In the genomic region with DNA sequence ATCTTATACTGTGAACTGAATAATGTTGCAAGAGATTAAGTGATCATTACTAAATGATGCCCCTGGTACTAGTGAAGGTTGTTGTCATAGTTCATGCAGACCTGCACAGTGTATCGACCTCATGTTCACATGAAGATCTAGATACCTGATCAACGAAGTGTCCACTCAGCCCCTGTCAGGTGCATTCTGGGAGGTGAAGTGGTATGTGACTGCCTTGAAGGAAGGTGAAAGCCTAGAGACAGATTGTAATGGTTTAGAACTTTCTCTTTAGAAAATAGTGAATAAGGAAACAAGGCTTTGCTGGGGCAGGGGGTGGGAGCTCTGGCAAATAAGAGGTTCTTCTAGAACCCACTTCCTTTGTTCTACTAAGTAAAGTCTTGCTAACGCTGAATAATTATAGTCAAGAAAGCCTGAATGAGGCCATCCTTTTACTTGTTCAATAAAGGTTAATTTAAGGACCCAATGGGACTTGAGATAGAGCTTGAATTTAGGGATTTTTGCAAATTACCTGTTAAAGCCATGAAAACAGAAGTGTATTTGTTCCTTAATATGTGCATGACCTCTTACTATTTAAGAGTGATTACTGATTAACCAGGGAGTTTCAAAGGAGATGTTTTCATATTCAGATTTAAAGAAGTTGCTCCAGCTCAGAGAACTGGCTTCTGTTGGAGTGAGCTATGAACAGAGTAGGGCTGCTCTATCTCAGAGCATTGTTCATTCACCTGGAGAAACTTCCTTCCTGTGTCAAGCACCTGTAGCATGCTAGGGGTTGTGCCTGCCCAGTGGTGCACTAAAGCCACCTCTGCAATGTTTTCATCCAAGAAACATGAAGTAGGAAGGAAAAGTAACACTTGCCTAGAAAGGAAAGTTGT, we compare ENCODE assay signal across 24 cellular contexts. TPM values are rescaled to one million over a fixed set of nuclear protein-coding genes. Genes with fewer than 3 reads are reported as not detected.
DNase-seq lines count a peak whose midpoint lies in the region; ATAC-seq, FAIRE-seq and TF ChIP-seq lines count a peak whose summit lies in the region.
"Had no signal": no experiment of that assay in that cellular context is flagged by ENCODE, and none has a peak within 500 bp of the region (broad histone marks: within the 10 kb centered on the region; RNA-seq: fewer than 3 reads in every experiment).

No MANE protein-coding gene starts in this region.

- H3K23ac ChIP-seq in mesendoderm (ENCODE audit: low read length): no peak overlapping the region

- H2AFZ ChIP-seq in K562 (ENCODE audit: low read depth, low read length) (no peak overlapping the region), HepG2 (ENCODE audit: low read length) (no peak overlapping the region)

- no peak overlapping the region for H3K9ac ChIP-seq in K562 (ENCODE audit: insufficient read depth in 1 of 2, low read depth in 2 of 2, low read length in 2 of 2)
- no peak overlapping the region for H3K9ac ChIP-seq in HepG2 (ENCODE audit: insufficient read depth, low read depth, low read length)
- H3K9ac ChIP-seq in mesendoderm (ENCODE audit: low read length): no peak overlapping the region
- H3K9ac ChIP-seq: BLaER1 treated with 17β-estradiol and CSF1 and Interleukin-3, amounts not matched to agents 10 nM and 100 nM had no signal

- H3K27me3 ChIP-seq in K562 (ENCODE audit: control insufficient read depth in 2 of 2, insufficient read depth in 2 of 2, low read length in 2 of 2): no peaks in the 10 kb centered on the region
- H3K27me3 ChIP-seq in HepG2 (ENCODE audit: control insufficient read depth in 1 of 2, insufficient read depth in 2 of 2, low read length in 2 of 2): no peaks in the 10 kb centered on the region
- H3K27me3 ChIP-seq in transverse colon: no peaks in the 10 kb centered on the region
- H3K27me3 ChIP-seq in mesendoderm (ENCODE audit: insufficient read depth, low read length, poor library complexity): no peaks in the 10 kb centered on the region
- H3K27me3 ChIP-seq: BLaER1 treated with 17β-estradiol and CSF1 and Interleukin-3, amounts not matched to agents 10 nM and 100 nM; tibial nerve had no signal

- TF ChIP-seq POLR2A in K562 (conservative IDR thresholded peaks at IDR 0.05) (no peak), HepG2 (IDR thresholded peaks at IDR 0.05; ENCODE audit: insufficient read depth in 1 of 2, low read depth in 2 of 2, low read length in 2 of 2) (0 out of 4 replicates have a peak, but pooled peaks of 1 of the 2 experiments have one; percentile 38), transverse colon (IDR thresholded peaks at IDR 0.05) (no peak)

- no peaks in the 10 kb centered on the region for H3K9me1 ChIP-seq in K562 (ENCODE audit: control insufficient read depth, insufficient read depth, low read length)

- intact Hi-C loops in activated CD4-positive, alpha-beta T cell treated with anti-CD3 and anti-CD28 coated beads, Interleukin-2, amount 10 ng/mL, durations not matched to agents 24 days and 14 days (cut with micrococcal nuclease): no loop called here
- intact Hi-C loops in activated CD4-positive, alpha-beta T cell treated with anti-CD3 and anti-CD28 coated beads for 36 hours (cut with DNase I, micrococcal nuclease): no loop called here
- intact Hi-C loops in K562 (cut with micrococcal nuclease): no loop called here
- intact Hi-C loops in HepG2 (cut with micrococcal nuclease; ENCODE audit: unreplicated experiment): no loop called here
- intact Hi-C loops in transverse colon (cut with DNase I; ENCODE audit: low total_unique reads): no loop called here

- H3K36me3 Mint-ChIP-seq in activated CD4-positive, alpha-beta T cell treated with anti-CD3 and anti-CD28 coated beads, Interleukin-2, amount 10 ng/mL, durations not matched to agents 24 days and 14 days (ENCODE audit: low read depth): peaks cover 2% of the 10 kb centered on the region
- H3K36me3 Mint-ChIP-seq in activated CD4-positive, alpha-beta T cell treated with anti-CD3 and anti-CD28 coated beads for 36 hours (ENCODE audit: low read depth): no peaks in the 10 kb centered on the region

- no peak overlapping the region for H2BK15ac ChIP-seq in mesendoderm (replicated peaks; ENCODE audit: low read depth)

- H3K36me3 ChIP-seq in K562 (ENCODE audit: control insufficient read depth, insufficient read depth, low read length): no peaks in the 10 kb centered on the region
- H3K36me3 ChIP-seq in HepG2 (replicated peaks in 1 of 2; ENCODE audit: control insufficient read depth in 1 of 2, insufficient read depth in 2 of 2, low read length in 2 of 2): peaks cover 10 to 49% of the 10 kb centered on the region in 2 experiments
- H3K36me3 ChIP-seq in transverse colon: no peaks in the 10 kb centered on the region
- H3K36me3 ChIP-seq in mesendoderm (ENCODE audit: control insufficient read depth, insufficient read depth, low read length): no peaks in the 10 kb centered on the region
- H3K36me3 ChIP-seq: tibial nerve had no signal

- H3K4me2 ChIP-seq in K562 (ENCODE audit: insufficient read depth, low read length) (no peak overlapping the region), HepG2 (ENCODE audit: low read depth, low read length) (peak overlapping the region; percentile 53), mesendoderm (ENCODE audit: low read length) (no peak overlapping the region)
- H3K4me2 ChIP-seq: BLaER1 treated with 17β-estradiol and CSF1 and Interleukin-3, amounts not matched to agents 10 nM and 100 nM had no signal

- TF ChIP-seq RAD21 in K562 (CRISPR knock-in tag; conservative IDR thresholded peaks at IDR 0.05 in 1 of 2, IDR thresholded peaks at IDR 0.05 in 1 of 2): no peak
- TF ChIP-seq RAD21 in HepG2 (CRISPR knock-in tag; IDR thresholded peaks at IDR 0.05): no peak

- H3K4me3 ChIP-seq in K562: no peak overlapping the region
- no peak overlapping the region for H3K4me3 ChIP-seq in HepG2 (replicated peaks in 1 of 3; ENCODE audit: insufficient read depth in 1 of 3, low read depth in 2 of 3, low read length in 3 of 3)
- no peak overlapping the region for H3K4me3 ChIP-seq in transverse colon
- no peak overlapping the region for H3K4me3 ChIP-seq in mesendoderm (ENCODE audit: low read length)
- H3K4me3 ChIP-seq: BLaER1 treated with 17β-estradiol and CSF1 and Interleukin-3, amounts not matched to agents 10 nM and 100 nM; tibial nerve had no signal

- H2AK5ac ChIP-seq in mesendoderm (ENCODE audit: low read length): no peak overlapping the region

- H4K20me1 ChIP-seq in K562 (replicated peaks; ENCODE audit: control insufficient read depth, insufficient read depth, low read length) (no peaks in the 10 kb centered on the region), HepG2 (ENCODE audit: insufficient read depth, low read length) (0 out of 2 replicates have a peak, but pooled peaks cover 4% of the 10 kb centered on the region)

- TF ChIP-seq EP300 in K562 (IDR thresholded peaks at IDR 0.05; ENCODE audit: low read length) (no peak), HepG2 (IDR thresholded peaks at IDR 0.05; ENCODE audit: low read depth in 2 of 2, low read length in 2 of 2) (no peak; a peak in 1 of 4 replicates), HepG2 (CRISPR knock-in tag; IDR thresholded peaks at IDR 0.05; ENCODE audit: borderline replicate concordance) (no peak), transverse colon (IDR thresholded peaks at IDR 0.05; ENCODE audit: low read depth) (no peak)

- H3K79me2 ChIP-seq in K562 (ENCODE audit: control insufficient read depth, insufficient read depth, low read length) (no peaks in the 10 kb centered on the region), HepG2 (ENCODE audit: insufficient read depth, low read length) (peaks cover 87% of the 10 kb centered on the region), mesendoderm (ENCODE audit: control insufficient read depth, insufficient read depth, low read length) (peaks cover 4% of the 10 kb centered on the region)

- H3K27ac ChIP-seq in K562 (ENCODE audit: extremely low read depth, low read depth, low read length) (no peak overlapping the region), HepG2 (ENCODE audit: extremely low read length, insufficient read depth, low read length) (peak overlapping the region; percentile 43), transverse colon (peak overlapping the region in 3 of 4 donors; percentile 26 to 40 (median 27)), mesendoderm (ENCODE audit: low read depth, low read length) (no peak overlapping the region)
- H3K27ac ChIP-seq: BLaER1 treated with 17β-estradiol and CSF1 and Interleukin-3, amounts not matched to agents 10 nM and 100 nM; tibial nerve had no signal

- H3K9me3 Mint-ChIP-seq in activated CD4-positive, alpha-beta T cell treated with anti-CD3 and anti-CD28 coated beads, Interleukin-2, amount 10 ng/mL, durations not matched to agents 24 days and 14 days: peaks cover 9% of the 10 kb centered on the region
- H3K9me3 Mint-ChIP-seq in activated CD4-positive, alpha-beta T cell treated with anti-CD3 and anti-CD28 coated beads for 36 hours (ENCODE audit: low read depth): peaks cover 4% of the 10 kb centered on the region

- in situ Hi-C loops in K562 (cut with MboI) (no loop called here), HepG2 (cut with HindIII; ENCODE audit: extremely low pct_ligation_motif_present, low pct_unique_long_range_greater_than_20kb) (no loop called here), transverse colon (cut with MboI; ENCODE audit: low pct_ligation_motif_present in 1 of 4, low pct_unique_long_range_greater_than_20kb in 1 of 4, low sequenced_read_pairs in 3 of 4) (no loop called here)

- 64% methylated on average over 3 of the region's 3 CpGs for WGBS in K562 (ENCODE audit: insufficient coverage, low coverage, missing lambda C conversion rate)
- WGBS in HepG2 (ENCODE audit: low lambda C conversion rate): 39% methylated on average over 3 of the region's 3 CpGs
- WGBS in transverse colon (ENCODE audit: low coverage in 1 of 2), 2 donors: 56 to 67% methylated on average over 3 of the region's 3 CpGs
- no CpG with 5 or more reads among the region's 3 CpGs for WGBS in mesendoderm (ENCODE audit: extremely low coverage, insufficient coverage, low lambda C conversion rate)

- H3K27ac Mint-ChIP-seq in activated CD4-positive, alpha-beta T cell treated with anti-CD3 and anti-CD28 coated beads, Interleukin-2, amount 10 ng/mL, durations not matched to agents 24 days and 14 days: peak overlapping the region; percentile 49
- H3K27ac Mint-ChIP-seq in activated CD4-positive, alpha-beta T cell treated with anti-CD3 and anti-CD28 coated beads for 36 hours: no peak overlapping the region
- H3K27ac Mint-ChIP-seq: T-helper 1 cell treated with Interleukin-12 subunit alpha and Interleukin-12 subunit beta and Interleukin-4 antibody, amounts not matched to agents 30 μg/mL and 1 μg/mL, for 36 hours had no signal

- POLR2A ChIA-PET in activated CD4-positive, alpha-beta T cell treated with anti-CD3 and anti-CD28 coated beads for 36 hours (lab: Charles Lee): no interaction called here
- POLR2A ChIA-PET in K562 (lab: Yijun Ruan, JAX) (no interaction called here), HepG2 (lab: Yijun Ruan, JAX) (interaction anchor here (0.6 to 4.1 kb wide), 4 partner anchors 12 to 25 kb away, joined by 3 to 37 read pairs (median 10); no protein-coding TSS in a partner anchor)

- no peak for DNase-seq in activated CD4-positive, alpha-beta T cell treated with anti-CD3 and anti-CD28 coated beads, Interleukin-2, amount 10 ng/mL, durations not matched to agents 24 days and 14 days
- DNase-seq in activated CD4-positive, alpha-beta T cell treated with anti-CD3 and anti-CD28 coated beads for 36 hours: no peak
- DNase-seq in K562 (ENCODE audit: extremely low read depth in 1 of 4, low spot score in 3 of 4): no peak
- peak; percentile 48 for DNase-seq in HepG2 (ENCODE audit: low spot score)
- DNase-seq in transverse colon: no peak
- DNase-seq in HuH-7.5 (ENCODE audit: low spot score): no peak
- DNase-seq in mesendoderm: no peak
- DNase-seq: 8988T; activated CD4-positive, CD25-positive, alpha-beta regulatory T cell; amniotic stem cell; DMS79; left ventricle myocardium superior; naive B cell; NCI-H2029; NCI-H510A; SHP77 treated with DMSO at 0.1 percent for 48 hours had no signal

- H3K4me1 Mint-ChIP-seq in activated CD4-positive, alpha-beta T cell treated with anti-CD3 and anti-CD28 coated beads, Interleukin-2, amount 10 ng/mL, durations not matched to agents 24 days and 14 days: peaks cover 6% of the 10 kb centered on the region
- H3K4me1 Mint-ChIP-seq in activated CD4-positive, alpha-beta T cell treated with anti-CD3 and anti-CD28 coated beads for 36 hours: peaks cover 2% of the 10 kb centered on the region

- H3K9me3 ChIP-seq in K562 (replicated peaks; ENCODE audit: control insufficient read depth, insufficient read depth, low read depth, low read length) (no peaks in the 10 kb centered on the region), HepG2 (ENCODE audit: low read length) (no peaks in the 10 kb centered on the region), transverse colon (no peaks in the 10 kb centered on the region)
- H3K9me3 ChIP-seq: tibial nerve had no signal

- FAIRE-seq in K562 (lab: Jason Lieb, UNC): no peak
- peak; percentile 71 for FAIRE-seq in HepG2 (lab: Jason Lieb, UNC)
- FAIRE-seq: endometrium had no signal

- H3K56ac ChIP-seq in mesendoderm (ENCODE audit: low read length): no peak overlapping the region

- no peak overlapping the region for H4K5ac ChIP-seq in mesendoderm (ENCODE audit: low read length)

- no TSS peak for BruUV-seq in K562 (replicated peaks; lab: Mats Ljungman, UMichigan)
- no TSS peak for BruUV-seq in HepG2 (replicated peaks; lab: Mats Ljungman, UMichigan)

- no peak overlapping the region for H2BK5ac ChIP-seq in mesendoderm (ENCODE audit: low read length)

- H3K18ac ChIP-seq in mesendoderm (ENCODE audit: low read length): no peak overlapping the region

- no peak overlapping the region for H3K4me3 Mint-ChIP-seq in activated CD4-positive, alpha-beta T cell treated with anti-CD3 and anti-CD28 coated beads, Interleukin-2, amount 10 ng/mL, durations not matched to agents 24 days and 14 days
- no peak overlapping the region for H3K4me3 Mint-ChIP-seq in activated CD4-positive, alpha-beta T cell treated with anti-CD3 and anti-CD28 coated beads for 36 hours
- H3K4me3 Mint-ChIP-seq: T-helper 1 cell treated with Interleukin-12 subunit alpha and Interleukin-12 subunit beta and Interleukin-4 antibody, amounts not matched to agents 30 μg/mL and 1 μg/mL, for 36 hours had no signal

- H4K8ac ChIP-seq in mesendoderm (ENCODE audit: low read depth, low read length): no peak overlapping the region

- no peak overlapping the region for H2BK120ac ChIP-seq in mesendoderm (ENCODE audit: low read depth, low read length)

- TF ChIP-seq CTCF in K562 (IDR thresholded peaks at IDR 0.05 in 2 of 3, conservative IDR thresholded peaks at IDR 0.05 in 1 of 3; ENCODE audit: insufficient read depth in 2 of 3, low read depth in 1 of 3, low read length in 3 of 3) (no peak), HepG2 (CRISPR knock-in tag; IDR thresholded peaks at IDR 0.05) (no peak), transverse colon (IDR thresholded peaks at IDR 0.05) (no peak)

- no peaks in the 10 kb centered on the region for H3K4me1 ChIP-seq in K562 (replicated peaks in 1 of 2; ENCODE audit: control insufficient read depth in 2 of 2, insufficient read depth in 2 of 2, low read length in 2 of 2)
- H3K4me1 ChIP-seq in HepG2 (ENCODE audit: insufficient read depth, low read length): peaks cover 100% of the 10 kb centered on the region
- H3K4me1 ChIP-seq in transverse colon: peaks cover 0 to 21% (median 18%) of the 10 kb centered on the region in 4 donors
- peaks cover 2% of the 10 kb centered on the region for H3K4me1 ChIP-seq in mesendoderm (ENCODE audit: control insufficient read depth, low read depth, low read length)

- H3K27me3 Mint-ChIP-seq in activated CD4-positive, alpha-beta T cell treated with anti-CD3 and anti-CD28 coated beads, Interleukin-2, amount 10 ng/mL, durations not matched to agents 24 days and 14 days: peaks cover 33% of the 10 kb centered on the region
- H3K27me3 Mint-ChIP-seq in activated CD4-positive, alpha-beta T cell treated with anti-CD3 and anti-CD28 coated beads for 36 hours: peaks cover 11% of the 10 kb centered on the region

- CTCF ChIA-PET in activated CD4-positive, alpha-beta T cell treated with anti-CD3 and anti-CD28 coated beads for 36 hours (lab: Charles Lee): interaction anchor here (0.7 to 1.0 kb wide), 2 partner anchors 24 to 1464 kb away, joined by 3 to 4 read pairs; no protein-coding TSS in a partner anchor
- CTCF ChIA-PET in K562 (lab: Yijun Ruan, JAX; ENCODE audit: low intra/inter-chr PET ratio): interaction anchor here (0.6 kb wide), 1 partner anchor 337 kb away, joined by 3 read pairs; a partner anchor contains a TSS
- CTCF ChIA-PET in HepG2 (lab: Yijun Ruan, JAX; ENCODE audit: low intra/inter-chr PET ratio, low total read pairs): no interaction called here

- H3K79me1 ChIP-seq in mesendoderm (ENCODE audit: low read length): peaks cover 20% of the 10 kb centered on the region

- H3K4ac ChIP-seq in mesendoderm (ENCODE audit: low read depth, low read length): no peak overlapping the region

- ATAC-seq in activated CD4-positive, alpha-beta T cell treated with anti-CD3 and anti-CD28 coated beads for 36 hours: no peak
- ATAC-seq in K562 (no peak), HepG2 (peak; percentile 67), GM18502 (IDR thresholded peaks at IDR 0.05; ENCODE audit: poor library complexity, unreplicated experiment) (no peak)
- ATAC-seq: left ventricle myocardium superior had no signal

RNA-seq across cellular contexts. Expression of a gene that starts 45.3 kb away (rescaled TPM):
- not detected in 2 replicates for total RNA-seq in activated CD4-positive, alpha-beta T cell treated with anti-CD3 and anti-CD28 coated beads, Interleukin-2, amount 10 ng/mL, durations not matched to agents 24 days and 14 days
- not detected for total RNA-seq in activated CD4-positive, alpha-beta T cell treated with anti-CD3 and anti-CD28 coated beads for 36 hours
- not detected in 2 replicates for total RNA-seq in K562 (2011; cell fraction: chromatin; rRNA removed; ENCODE audit: low replicate concordance)
- not detected in 2 replicates for total RNA-seq in K562 (2011; cell fraction: nucleolus; rRNA removed)
- total RNA-seq in K562 (2011; cell fraction: nucleoplasm; rRNA removed): not detected in 2 replicates
- total RNA-seq in K562 (2014; rRNA removed) (not detected in 2 replicates), K562 (2014; rRNA removed; fragmentation: Illumina TruSeq; extraction: Trizol) (not detected in 2 replicates), K562 (2015; rRNA removed; fragmentation: Illumina TruSeq; extraction: Trizol) (not detected in 2 replicates), K562 (2021) (not detected in 2 replicates), HepG2 (2016; rRNA removed; fragmentation: Illumina TruSeq; extraction: Trizol) (not detected in 2 replicates), transverse colon (not detected)
- polyA plus RNA-seq in K562 (2011; rRNA removed) (not detected in 2 replicates), K562 (2014; fragmentation: Illumina TruSeq; extraction: Trizol) (not detected in 2 replicates), K562 (2014; fragmentation: Nextera tagmentation; extraction: Ambion mirVana) (not detected), K562 (2014; rRNA removed) (not detected in 2 replicates), HepG2 (2011; rRNA removed) (not detected in 2 replicates)
- polyA plus RNA-seq in K562 (2011; cell fraction: cytosol; rRNA removed): not detected in 2 replicates
- not detected in 2 replicates for polyA plus RNA-seq in K562 (2011; cell fraction: nucleus; rRNA removed)
- polyA plus RNA-seq in K562 (2012): not detected in 2 replicates
- not detected in 2 replicates for polyA minus RNA-seq in K562 (2011; rRNA and poly(A)+ RNA removed)
- not detected in 2 replicates for polyA minus RNA-seq in K562 (2011; cell fraction: cytosol; rRNA and poly(A)+ RNA removed)
- polyA minus RNA-seq in K562 (2011; cell fraction: nucleus; rRNA and poly(A)+ RNA removed): not detected in 2 replicates
- not detected in 2 replicates for total RNA-seq in HepG2 (2016; cell fraction: cytosol; rRNA removed; fragmentation: Illumina TruSeq; extraction: Trizol; ENCODE audit: low read depth)
- 0.19 TPM in 1 of 2 replicates, not detected in the other for total RNA-seq in HepG2 (2016; cell fraction: insoluble cytoplasmic fraction; rRNA removed; fragmentation: Illumina TruSeq; extraction: Trizol)
- total RNA-seq in HepG2 (2016; cell fraction: membrane; rRNA removed; fragmentation: Illumina TruSeq; extraction: Trizol): not detected in 2 replicates
- total RNA-seq in HepG2 (2016; cell fraction: nucleus; rRNA removed; fragmentation: Illumina TruSeq; extraction: Trizol): not detected in 2 replicates
- polyA plus RNA-seq in HepG2 (2011; cell fraction: cytosol; rRNA removed): not detected in 2 replicates
- not detected in 2 replicates for polyA plus RNA-seq in HepG2 (2011; cell fraction: nucleus; rRNA removed)
- not detected in 2 replicates for polyA plus RNA-seq in HepG2 (2012)
- 0.25 TPM in 1 of 2 replicates, not detected in the other for polyA plus RNA-seq in HepG2 (2016; cell fraction: cytosol; fragmentation: Illumina TruSeq; extraction: Trizol; ENCODE audit: low read depth)
- polyA plus RNA-seq in HepG2 (2016; cell fraction: insoluble cytoplasmic fraction; fragmentation: Illumina TruSeq; extraction: Trizol; ENCODE audit: low read depth): not detected in 2 replicates
- polyA plus RNA-seq in HepG2 (2016; cell fraction: membrane; fragmentation: Illumina TruSeq; extraction: Trizol; ENCODE audit: low read depth): not detected in 2 replicates
- polyA plus RNA-seq in HepG2 (2016; cell fraction: nucleus; fragmentation: Illumina TruSeq; extraction: Trizol; ENCODE audit: insufficient read depth, low read depth): not detected in 2 replicates
- polyA minus RNA-seq in HepG2 (2011; rRNA and poly(A)+ RNA removed; ENCODE audit: low replicate concordance): not detected in 2 replicates
- polyA minus RNA-seq in HepG2 (2011; cell fraction: cytosol; rRNA and poly(A)+ RNA removed): not detected in 2 replicates
- polyA minus RNA-seq in HepG2 (2011; cell fraction: nucleus; rRNA and poly(A)+ RNA removed): not detected in 2 replicates
- not detected for polyA plus RNA-seq in mesendoderm (2013, experiment 1 of 2)
- not detected for polyA plus RNA-seq in mesendoderm (2013, experiment 2 of 2)
- total RNA-seq: chondrocyte, fibroblast of villous mesenchyme, left ventricle myocardium superior, posterior vena cava, tibial nerve had no signal

RNA-seq across cellular contexts. Expression of a gene that starts 56.5 kb away (rescaled TPM):
- not detected in 2 replicates for total RNA-seq in activated CD4-positive, alpha-beta T cell treated with anti-CD3 and anti-CD28 coated beads, Interleukin-2, amount 10 ng/mL, durations not matched to agents 24 days and 14 days
- total RNA-seq in activated CD4-positive, alpha-beta T cell treated with anti-CD3 and anti-CD28 coated beads for 36 hours: under 1 TPM; 0.11 to 0.30 TPM
- 3.6 and 5.0 TPM in 2 replicates for total RNA-seq in K562 (2011; cell fraction: chromatin; rRNA removed; ENCODE audit: low replicate concordance)
- 4.2 and 4.5 TPM in 2 replicates for total RNA-seq in K562 (2011; cell fraction: nucleolus; rRNA removed)
- 5.6 and 6.4 TPM in 2 replicates for total RNA-seq in K562 (2011; cell fraction: nucleoplasm; rRNA removed)
- total RNA-seq in K562 (2014; rRNA removed) (3.8 and 5.1 TPM in 2 replicates), K562 (2014; rRNA removed; fragmentation: Illumina TruSeq; extraction: Trizol) (3.8 and 4.3 TPM in 2 replicates), K562 (2015; rRNA removed; fragmentation: Illumina TruSeq; extraction: Trizol) (5.0 and 6.1 TPM in 2 replicates), K562 (2021) (8.8 and 11.5 TPM in 2 replicates), HepG2 (2016; rRNA removed; fragmentation: Illumina TruSeq; extraction: Trizol) (10.2 and 13.8 TPM in 2 replicates), transverse colon (10 to 100 TPM in 3 of 4 donors, 1 to 10 TPM in 1; 5.2 to 39.2 (median 20.1) TPM)
- polyA plus RNA-seq in K562 (2011; rRNA removed) (2.2 and 3.2 TPM in 2 replicates), K562 (2014; fragmentation: Illumina TruSeq; extraction: Trizol) (8.9 and 10.1 TPM in 2 replicates), K562 (2014; fragmentation: Nextera tagmentation; extraction: Ambion mirVana) (1 to 10 TPM in 1 of 2 experiments, under 1 TPM in 1; 0.69 to 1.3 TPM), K562 (2014; rRNA removed) (4.5 and 4.9 TPM in 2 replicates), HepG2 (2011; rRNA removed) (8.9 and 9.8 TPM in 2 replicates)
- polyA plus RNA-seq in K562 (2011; cell fraction: cytosol; rRNA removed): 3.2 and 6.4 TPM in 2 replicates
- polyA plus RNA-seq in K562 (2011; cell fraction: nucleus; rRNA removed): 1.1 and 3.0 TPM in 2 replicates
- polyA plus RNA-seq in K562 (2012): 6.8 and 12.0 TPM in 2 replicates
- polyA minus RNA-seq in K562 (2011; rRNA and poly(A)+ RNA removed): 1.3 and 2.4 TPM in 2 replicates
- polyA minus RNA-seq in K562 (2011; cell fraction: cytosol; rRNA and poly(A)+ RNA removed): 2.7 and 4.5 TPM in 2 replicates
- 0.33 and 0.54 TPM in 2 replicates for polyA minus RNA-seq in K562 (2011; cell fraction: nucleus; rRNA and poly(A)+ RNA removed)
- 1.6 and 2.8 TPM in 2 replicates for total RNA-seq in HepG2 (2016; cell fraction: cytosol; rRNA removed; fragmentation: Illumina TruSeq; extraction: Trizol; ENCODE audit: low read depth)
- 8.1 and 13.9 TPM in 2 replicates for total RNA-seq in HepG2 (2016; cell fraction: insoluble cytoplasmic fraction; rRNA removed; fragmentation: Illumina TruSeq; extraction: Trizol)
- 6.5 and 7.3 TPM in 2 replicates for total RNA-seq in HepG2 (2016; cell fraction: membrane; rRNA removed; fragmentation: Illumina TruSeq; extraction: Trizol)
- total RNA-seq in HepG2 (2016; cell fraction: nucleus; rRNA removed; fragmentation: Illumina TruSeq; extraction: Trizol): 10.2 and 12.6 TPM in 2 replicates
- polyA plus RNA-seq in HepG2 (2011; cell fraction: cytosol; rRNA removed): 8.5 and 10.8 TPM in 2 replicates
- polyA plus RNA-seq in HepG2 (2011; cell fraction: nucleus; rRNA removed): 5.2 and 6.3 TPM in 2 replicates
- 5.6 and 7.9 TPM in 2 replicates for polyA plus RNA-seq in HepG2 (2012)
- polyA plus RNA-seq in HepG2 (2016; cell fraction: cytosol; fragmentation: Illumina TruSeq; extraction: Trizol; ENCODE audit: low read depth): 1.5 TPM in 2 replicates
- 9.5 and 11.0 TPM in 2 replicates for polyA plus RNA-seq in HepG2 (2016; cell fraction: insoluble cytoplasmic fraction; fragmentation: Illumina TruSeq; extraction: Trizol; ENCODE audit: low read depth)
- polyA plus RNA-seq in HepG2 (2016; cell fraction: membrane; fragmentation: Illumina TruSeq; extraction: Trizol; ENCODE audit: low read depth): 4.1 and 5.6 TPM in 2 replicates
- polyA plus RNA-seq in HepG2 (2016; cell fraction: nucleus; fragmentation: Illumina TruSeq; extraction: Trizol; ENCODE audit: insufficient read depth, low read depth): 20.4 and 21.5 TPM in 2 replicates
- polyA minus RNA-seq in HepG2 (2011; rRNA and poly(A)+ RNA removed; ENCODE audit: low replicate concordance): 1.5 and 13.8 TPM in 2 replicates
- polyA minus RNA-seq in HepG2 (2011; cell fraction: cytosol; rRNA and poly(A)+ RNA removed): 5.3 and 6.3 TPM in 2 replicates
- polyA minus RNA-seq in HepG2 (2011; cell fraction: nucleus; rRNA and poly(A)+ RNA removed): 1.8 and 2.7 TPM in 2 replicates
- 1.6 TPM for polyA plus RNA-seq in mesendoderm (2013, experiment 1 of 2)
- polyA plus RNA-seq in mesendoderm (2013, experiment 2 of 2): 1.5 TPM

Comparison
In these comparisons a context has a peak if more than half of its experiments do, and no peak if none do; other contexts are left out.
1. H3K27ac ChIP-seq: peak in HepG2 (single experiment) and transverse colon (3 of 4); none in K562 (single experiment) and mesendoderm (single experiment).